ENCODE assay signal across 11 cellular contexts in genomic region chr10:61164458-61165160, GRCh38.
DNase-seq lines count a peak whose midpoint lies in the region; ATAC-seq and TF ChIP-seq lines count a peak whose summit lies in the region.
"Had no signal": no experiment of that assay in that cellular context is flagged by ENCODE, and none has a peak within 500 bp of the region (broad histone marks: within the 10 kb centered on the region; RNA-seq: fewer than 3 reads in every experiment).

No MANE protein-coding gene starts in this region.

- peak overlapping the region; percentile 64 to 79 for H3K27ac ChIP-seq in breast epithelium
- no peak overlapping the region for H3K27ac ChIP-seq in left lung
- H3K27ac ChIP-seq in uterus = peak overlapping the region; percentile 56 to 64

- peak overlapping the region in 1 of 3 donors; percentile 34 for H3K4me3 ChIP-seq in breast epithelium
- H3K4me3 ChIP-seq in left lung = no peak overlapping the region
- H3K4me3 ChIP-seq in uterus = no peak overlapping the region

- no peaks in the 10 kb centered on the region for H3K27me3 ChIP-seq in breast epithelium
- H3K27me3 ChIP-seq in left lung = no peaks in the 10 kb centered on the region
- H3K27me3 ChIP-seq in uterus = no peaks in the 10 kb centered on the region

- no peak for TF ChIP-seq POLR2A in breast epithelium (IDR thresholded peaks at IDR 0.05)
- TF ChIP-seq POLR2A in uterus (IDR thresholded peaks at IDR 0.05) = no peak

- DNase-seq in NCI-H510A treated with DMSO at 0.1 percent for 48 hours (lab: John Stamatoyannopoulos, UW) (peak; percentile 12), NCI-H510A (lab: John Stamatoyannopoulos, UW) (no peak), breast epithelium (ENCODE audit: low spot score in 2 of 2) (peak; percentile 47 to 59), left lung (peak; percentile 32 to 33), uterus (peak; percentile 34 to 50), NAMALWA (ENCODE audit: low spot score) (no peak)
- DNase-seq: activated CD8-positive, alpha-beta memory T cell treated with anti-CD3 and anti-CD28 coated beads for 24 hours; T-helper 2 cell had no signal

- TF ChIP-seq CTCF in breast epithelium (IDR thresholded peaks at IDR 0.05) (no peak), left lung (IDR thresholded peaks at IDR 0.05) (no peak), uterus (IDR thresholded peaks at IDR 0.05) (no peak)

- H3K9me3 ChIP-seq in breast epithelium (no peaks in the 10 kb centered on the region), left lung (peaks cover 0 to 2% of the 10 kb centered on the region in 2 donors), uterus (no peaks in the 10 kb centered on the region)

- H3K36me3 ChIP-seq in breast epithelium = no peaks in the 10 kb centered on the region
- no peaks in the 10 kb centered on the region for H3K36me3 ChIP-seq in left lung
- no peaks in the 10 kb centered on the region for H3K36me3 ChIP-seq in uterus

- intact Hi-C loops in breast epithelium (cut with DNase I; ENCODE audit: low total_unique reads) = no loop called here
- intact Hi-C loops in left lung (cut with DNase I) = no loop called here
- intact Hi-C loops in uterus (cut with DNase I; ENCODE audit: low total_unique reads) = no loop called here

- ATAC-seq in left lung (peak; percentile 79), GM21737 (IDR thresholded peaks at IDR 0.05; ENCODE audit: unreplicated experiment) (no peak), GM18867 (IDR thresholded peaks at IDR 0.05; ENCODE audit: unreplicated experiment) (no peak)
- ATAC-seq: stimulated activated memory B cell treated with anti-CD40 and anti-IgM and Interleukin-4, amounts not matched to agents 10 μg/mL and 1 μg/mL and 100 μg/mL, for 72 hours had no signal

- H3K4me1 ChIP-seq in breast epithelium (no peaks in the 10 kb centered on the region), left lung (peaks cover 0 to 4% of the 10 kb centered on the region in 2 donors), uterus (no peaks in the 10 kb centered on the region)

Comparison
In these comparisons a context has a peak if more than half of its experiments do, and no peak if none do; other contexts are left out.
1. DNase-seq: peak in NCI-H510A treated with DMSO at 0.1 percent for 48 hours (single experiment), breast epithelium (2 of 2), left lung (2 of 2) and uterus (2 of 2); none in NCI-H510A (single experiment) and NAMALWA (single experiment).
2. H3K27ac ChIP-seq: peak in breast epithelium (2 of 2) and uterus (2 of 2); none in left lung (0 of 2).